1 cellular context compared by ENCODE assay signal in genomic region chr17:17351901-17352781, GRCh38.
TF ChIP-seq lines count a peak whose summit lies in the region.

No MANE protein-coding gene starts in this region.

TF ChIP-seq in HepG2, 621 proteins besides CTCF, POLR2A, EP300 and RAD21 (continued from another document and continues in another):
- TF ChIP-seq ZNF788 (CRISPR knock-in tag; IDR thresholded peaks at IDR 0.05; ENCODE audit: borderline replicate concordance) (no peak), MEF2D (CRISPR knock-in tag; IDR thresholded peaks at IDR 0.05) (0 out of 2 replicates have a peak, but pooled peaks have one; percentile 43), BCL6 (CRISPR knock-in tag; IDR thresholded peaks at IDR 0.05) (0 out of 2 replicates have a peak, but pooled peaks have one; percentile 10), KAT7 (CRISPR knock-in tag; IDR thresholded peaks at IDR 0.05; ENCODE audit: borderline replicate concordance) (0 out of 2 replicates have a peak, but pooled peaks have one; percentile 37), ZNF768 (CRISPR knock-in tag; IDR thresholded peaks at IDR 0.05) (0 out of 2 replicates have a peak, but pooled peaks have one; percentile 25), NCOR1 (IDR thresholded peaks at IDR 0.05; ENCODE audit: borderline replicate concordance, low read length) (no peak), JUN (CRISPR knock-in tag; IDR thresholded peaks at IDR 0.05) (no peak), PAF1 (CRISPR knock-in tag; IDR thresholded peaks at IDR 0.05) (no peak), DNMT1 (CRISPR knock-in tag; IDR thresholded peaks at IDR 0.05) (no peak), ZNF878 (CRISPR knock-in tag; IDR thresholded peaks at IDR 0.05) (no peak), AKAP8 (CRISPR knock-in tag; IDR thresholded peaks at IDR 0.05) (no peak), TCF7 (IDR thresholded peaks at IDR 0.05; ENCODE audit: low read depth) (no peak), HOXA7 (CRISPR knock-in tag; IDR thresholded peaks at IDR 0.05) (no peak), HNRNPUL1 (IDR thresholded peaks at IDR 0.05; ENCODE audit: low read depth, low read length) (no peak), THAP11 (CRISPR knock-in tag; IDR thresholded peaks at IDR 0.05) (0 out of 2 replicates have a peak, but pooled peaks have one; percentile 10), AGO2 (optimal IDR thresholded peaks at IDR 0.05; ENCODE audit: low read depth, low read length) (no peak), LCORL (IDR thresholded peaks at IDR 0.05) (no peak), LCORL (CRISPR knock-in tag; IDR thresholded peaks at IDR 0.05) (peak; percentile 53), CREB1 (IDR thresholded peaks at IDR 0.05) (peak; percentile 59), CREB1 (CRISPR knock-in tag; IDR thresholded peaks at IDR 0.05) (no peak), ZNF382 (CRISPR knock-in tag; IDR thresholded peaks at IDR 0.05; ENCODE audit: borderline replicate concordance) (no peak), FOXO4 (CRISPR knock-in tag; conservative IDR thresholded peaks at IDR 0.05) (no peak), ARHGAP35 (CRISPR knock-in tag; IDR thresholded peaks at IDR 0.05; ENCODE audit: borderline replicate concordance) (0 out of 2 replicates have a peak, but pooled peaks have one; percentile 20), ZNF253 (CRISPR knock-in tag; IDR thresholded peaks at IDR 0.05; ENCODE audit: borderline replicate concordance) (no peak), ARID3A (IDR thresholded peaks at IDR 0.05; ENCODE audit: low read depth, low read length) (no peak), ELF1 (CRISPR knock-in tag; IDR thresholded peaks at IDR 0.05) (0 out of 2 replicates have a peak, but pooled peaks have one; percentile 41), FOXJ3 (CRISPR knock-in tag; IDR thresholded peaks at IDR 0.05; ENCODE audit: borderline replicate concordance) (no peak), NCOA5 (CRISPR knock-in tag; IDR thresholded peaks at IDR 0.05) (no peak), DMAP1 (CRISPR knock-in tag; IDR thresholded peaks at IDR 0.05) (no peak), ZBTB38 (CRISPR knock-in tag; IDR thresholded peaks at IDR 0.05) (no peak), ZSCAN29 (CRISPR knock-in tag; conservative IDR thresholded peaks at IDR 0.05) (no peak), NR2F1 (CRISPR knock-in tag; IDR thresholded peaks at IDR 0.05) (no peak), NFYC (CRISPR knock-in tag; IDR thresholded peaks at IDR 0.05) (no peak), SIX4 (CRISPR knock-in tag; IDR thresholded peaks at IDR 0.05) (no peak), ZNF33B (CRISPR knock-in tag; IDR thresholded peaks at IDR 0.05) (no peak), ZNF777 (CRISPR knock-in tag; IDR thresholded peaks at IDR 0.05) (no peak), ZNF7 (CRISPR knock-in tag; IDR thresholded peaks at IDR 0.05) (no peak), ZNF460 (CRISPR knock-in tag; IDR thresholded peaks at IDR 0.05; ENCODE audit: borderline replicate concordance) (no peak), KLF6 (CRISPR knock-in tag; IDR thresholded peaks at IDR 0.05) (no peak), ELF4 (CRISPR knock-in tag; IDR thresholded peaks at IDR 0.05; ENCODE audit: borderline replicate concordance) (no peak), NFRKB (IDR thresholded peaks at IDR 0.05) (no peak), ZNF75D (CRISPR knock-in tag; IDR thresholded peaks at IDR 0.05; ENCODE audit: borderline replicate concordance) (no peak), CENPT (CRISPR knock-in tag; IDR thresholded peaks at IDR 0.05; ENCODE audit: low read depth) (no peak), ZNF431 (CRISPR knock-in tag; IDR thresholded peaks at IDR 0.05; ENCODE audit: borderline replicate concordance, low read depth) (no peak), KLF16 (CRISPR knock-in tag; IDR thresholded peaks at IDR 0.05) (peak in 1 of 2 experiments; percentile 38; a peak in 1 of 4 replicates), SIN3A (IDR thresholded peaks at IDR 0.05; ENCODE audit: borderline replicate concordance, low read depth, low read length) (no peak), SKI (IDR thresholded peaks at IDR 0.05; ENCODE audit: partially characterized antibody) (no peak), RBAK (CRISPR knock-in tag; IDR thresholded peaks at IDR 0.05) (no peak), ZNF615 (CRISPR knock-in tag; IDR thresholded peaks at IDR 0.05; ENCODE audit: borderline replicate concordance) (no peak), FLYWCH1 (CRISPR knock-in tag; IDR thresholded peaks at IDR 0.05) (no peak), ZNF564 (CRISPR knock-in tag; IDR thresholded peaks at IDR 0.05) (no peak), PHF20 (CRISPR knock-in tag; IDR thresholded peaks at IDR 0.05) (no peak), HNRNPLL (IDR thresholded peaks at IDR 0.05; ENCODE audit: low read depth, low read length, poor library complexity, severe bottlenecking) (peak; percentile 12), MIER3 (CRISPR knock-in tag; IDR thresholded peaks at IDR 0.05; ENCODE audit: borderline replicate concordance) (no peak), HOXA3 (CRISPR knock-in tag; IDR thresholded peaks at IDR 0.05) (peak; percentile 61; the same call in 1 of the 2 replicates), SALL1 (CRISPR knock-in tag; IDR thresholded peaks at IDR 0.05) (peak; percentile 56; the same call in 1 of the 2 replicates), MXD4 (CRISPR knock-in tag; IDR thresholded peaks at IDR 0.05) (no peak)
- TF ChIP-seq, protein P1, sequence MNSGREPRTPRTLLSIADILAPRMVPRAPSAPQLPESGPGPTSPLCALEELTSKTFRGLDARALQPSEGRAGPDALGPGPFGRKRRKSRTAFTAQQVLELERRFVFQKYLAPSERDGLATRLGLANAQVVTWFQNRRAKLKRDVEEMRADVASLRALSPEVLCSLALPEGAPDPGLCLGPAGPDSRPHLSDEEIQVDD (CRISPR knock-in tag; IDR thresholded peaks at IDR 0.05; ENCODE audit: borderline replicate concordance) = no peak
- TF ChIP-seq, protein P2, sequence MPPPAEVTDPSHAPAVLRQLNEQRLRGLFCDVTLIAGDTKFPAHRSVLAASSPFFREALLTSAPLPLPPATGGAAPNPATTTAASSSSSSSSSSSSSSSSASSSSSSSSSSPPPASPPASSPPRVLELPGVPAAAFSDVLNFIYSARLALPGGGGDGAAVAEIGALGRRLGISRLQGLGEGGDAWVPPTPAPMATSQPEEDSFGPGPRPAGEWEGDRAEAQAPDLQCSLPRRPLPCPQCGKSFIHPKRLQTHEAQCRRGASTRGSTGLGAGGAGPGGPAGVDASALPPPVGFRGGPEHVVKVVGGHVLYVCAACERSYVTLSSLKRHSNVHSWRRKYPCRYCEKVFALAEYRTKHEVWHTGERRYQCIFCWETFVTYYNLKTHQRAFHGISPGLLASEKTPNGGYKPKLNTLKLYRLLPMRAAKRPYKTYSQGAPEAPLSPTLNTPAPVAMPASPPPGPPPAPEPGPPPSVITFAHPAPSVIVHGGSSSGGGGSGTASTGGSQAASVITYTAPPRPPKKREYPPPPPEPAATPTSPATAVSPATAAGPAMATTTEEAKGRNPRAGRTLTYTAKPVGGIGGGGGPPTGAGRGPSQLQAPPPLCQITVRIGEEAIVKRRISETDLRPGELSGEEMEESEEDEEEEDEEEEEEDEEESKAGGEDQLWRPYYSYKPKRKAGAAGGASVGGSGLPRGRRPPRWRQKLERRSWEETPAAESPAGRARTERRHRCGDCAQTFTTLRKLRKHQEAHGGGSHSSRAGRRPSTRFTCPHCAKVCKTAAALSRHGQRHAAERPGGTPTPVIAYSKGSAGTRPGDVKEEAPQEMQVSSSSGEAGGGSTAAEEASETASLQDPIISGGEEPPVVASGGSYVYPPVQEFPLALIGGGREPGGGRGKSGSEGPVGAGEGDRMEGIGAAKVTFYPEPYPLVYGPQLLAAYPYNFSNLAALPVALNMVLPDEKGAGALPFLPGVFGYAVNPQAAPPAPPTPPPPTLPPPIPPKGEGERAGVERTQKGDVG (CRISPR knock-in tag; IDR thresholded peaks at IDR 0.05; ENCODE audit: borderline replicate concordance) = no peak
- TF ChIP-seq, protein P3, sequence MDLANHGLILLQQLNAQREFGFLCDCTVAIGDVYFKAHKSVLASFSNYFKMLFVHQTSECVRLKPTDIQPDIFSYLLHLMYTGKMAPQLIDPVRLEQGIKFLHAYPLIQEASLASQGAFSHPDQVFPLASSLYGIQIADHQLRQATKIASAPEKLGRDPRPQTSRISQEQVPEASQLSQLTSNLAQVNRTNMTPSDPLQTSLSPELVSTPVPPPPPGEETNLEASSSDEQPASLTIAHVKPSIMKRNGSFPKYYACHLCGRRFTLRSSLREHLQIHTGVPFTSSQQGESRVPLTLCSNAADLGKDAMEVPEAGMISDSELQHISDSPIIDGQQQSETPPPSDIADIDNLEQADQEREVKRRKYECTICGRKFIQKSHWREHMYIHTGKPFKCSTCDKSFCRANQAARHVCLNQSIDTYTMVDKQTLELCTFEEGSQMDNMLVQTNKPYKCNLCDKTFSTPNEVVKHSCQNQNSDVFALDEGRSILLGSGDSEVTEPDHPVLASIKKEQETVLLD (CRISPR knock-in tag; IDR thresholded peaks at IDR 0.05; ENCODE audit: low read depth) = no peak
- TF ChIP-seq, protein P4, sequence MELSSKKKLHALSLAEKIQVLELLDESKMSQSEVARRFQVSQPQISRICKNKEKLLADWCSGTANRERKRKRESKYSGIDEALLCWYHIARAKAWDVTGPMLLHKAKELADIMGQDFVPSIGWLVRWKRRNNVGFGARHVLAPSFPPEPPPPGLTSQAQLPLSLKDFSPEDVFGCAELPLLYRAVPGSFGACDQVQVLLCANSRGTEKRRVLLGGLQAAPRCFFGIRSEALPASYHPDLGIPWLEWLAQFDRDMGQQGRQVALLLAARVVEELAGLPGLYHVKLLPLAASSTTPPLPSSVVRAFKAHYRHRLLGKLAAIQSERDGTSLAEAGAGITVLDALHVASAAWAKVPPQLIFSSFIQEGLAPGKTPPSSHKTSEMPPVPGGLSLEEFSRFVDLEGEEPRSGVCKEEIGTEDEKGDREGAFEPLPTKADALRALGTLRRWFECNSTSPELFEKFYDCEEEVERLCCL (CRISPR knock-in tag; IDR thresholded peaks at IDR 0.05; ENCODE audit: borderline replicate concordance) = no peak
- TF ChIP-seq, protein P5, sequence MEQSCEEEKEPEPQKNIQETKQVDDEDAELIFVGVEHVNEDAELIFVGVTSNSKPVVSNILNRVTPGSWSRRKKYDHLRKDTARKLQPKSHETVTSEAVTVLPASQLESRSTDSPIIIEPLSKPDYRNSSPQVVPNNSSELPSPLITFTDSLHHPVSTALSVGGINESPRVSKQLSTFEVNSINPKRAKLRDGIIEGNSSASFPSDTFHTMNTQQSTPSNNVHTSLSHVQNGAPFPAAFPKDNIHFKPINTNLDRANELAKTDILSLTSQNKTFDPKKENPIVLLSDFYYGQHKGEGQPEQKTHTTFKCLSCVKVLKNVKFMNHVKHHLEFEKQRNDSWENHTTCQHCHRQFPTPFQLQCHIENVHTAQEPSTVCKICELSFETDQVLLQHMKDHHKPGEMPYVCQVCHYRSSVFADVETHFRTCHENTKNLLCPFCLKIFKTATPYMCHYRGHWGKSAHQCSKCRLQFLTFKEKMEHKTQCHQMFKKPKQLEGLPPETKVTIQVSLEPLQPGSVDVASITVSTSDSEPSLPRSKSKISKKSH (CRISPR knock-in tag; IDR thresholded peaks at IDR 0.05; ENCODE audit: borderline replicate concordance) = peak; percentile 48; the same call in 1 of the 2 replicates
- TF ChIP-seq, protein P6, sequence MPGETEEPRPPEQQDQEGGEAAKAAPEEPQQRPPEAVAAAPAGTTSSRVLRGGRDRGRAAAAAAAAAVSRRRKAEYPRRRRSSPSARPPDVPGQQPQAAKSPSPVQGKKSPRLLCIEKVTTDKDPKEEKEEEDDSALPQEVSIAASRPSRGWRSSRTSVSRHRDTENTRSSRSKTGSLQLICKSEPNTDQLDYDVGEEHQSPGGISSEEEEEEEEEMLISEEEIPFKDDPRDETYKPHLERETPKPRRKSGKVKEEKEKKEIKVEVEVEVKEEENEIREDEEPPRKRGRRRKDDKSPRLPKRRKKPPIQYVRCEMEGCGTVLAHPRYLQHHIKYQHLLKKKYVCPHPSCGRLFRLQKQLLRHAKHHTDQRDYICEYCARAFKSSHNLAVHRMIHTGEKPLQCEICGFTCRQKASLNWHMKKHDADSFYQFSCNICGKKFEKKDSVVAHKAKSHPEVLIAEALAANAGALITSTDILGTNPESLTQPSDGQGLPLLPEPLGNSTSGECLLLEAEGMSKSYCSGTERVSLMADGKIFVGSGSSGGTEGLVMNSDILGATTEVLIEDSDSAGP (CRISPR knock-in tag; IDR thresholded peaks at IDR 0.05; ENCODE audit: borderline replicate concordance) = 0 out of 2 replicates have a peak, but pooled peaks have one; percentile 43
- TF ChIP-seq, protein P7, sequence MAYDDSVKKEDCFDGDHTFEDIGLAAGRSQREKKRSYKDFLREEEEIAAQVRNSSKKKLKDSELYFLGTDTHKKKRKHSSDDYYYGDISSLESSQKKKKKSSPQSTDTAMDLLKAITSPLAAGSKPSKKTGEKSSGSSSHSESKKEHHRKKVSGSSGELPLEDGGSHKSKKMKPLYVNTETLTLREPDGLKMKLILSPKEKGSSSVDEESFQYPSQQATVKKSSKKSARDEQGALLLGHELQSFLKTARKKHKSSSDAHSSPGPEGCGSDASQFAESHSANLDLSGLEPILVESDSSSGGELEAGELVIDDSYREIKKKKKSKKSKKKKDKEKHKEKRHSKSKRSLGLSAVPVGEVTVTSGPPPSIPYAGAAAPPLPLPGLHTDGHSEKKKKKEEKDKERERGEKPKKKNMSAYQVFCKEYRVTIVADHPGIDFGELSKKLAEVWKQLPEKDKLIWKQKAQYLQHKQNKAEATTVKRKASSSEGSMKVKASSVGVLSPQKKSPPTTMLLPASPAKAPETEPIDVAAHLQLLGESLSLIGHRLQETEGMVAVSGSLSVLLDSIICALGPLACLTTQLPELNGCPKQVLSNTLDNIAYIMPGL (CRISPR knock-in tag; IDR thresholded peaks at IDR 0.05; ENCODE audit: borderline replicate concordance in 1 of 2, low read depth in 1 of 2) = 0 out of 4 replicates have a peak, but pooled peaks of 1 of the 2 experiments have one; percentile 21
